ENCODE assay signal across 8 cellular contexts in genomic region chr2:88016086-88016947, GRCh38. TPM values are rescaled to one million over a fixed set of nuclear protein-coding genes. Genes with fewer than 3 reads are reported as not detected.
A peak's percentile ranks its signal among the peaks of the same experiment; 100 is the strongest.
DNase-seq lines count a peak whose midpoint lies in the region; ATAC-seq and TF ChIP-seq lines count a peak whose summit lies in the region.

TSS of gene RNU2-63P (minus strand) at chr2:88016547.

- H3K9ac ChIP-seq in duodenal mucosa (ENCODE audit: low read depth in 1 of 2, low read length in 2 of 2) = peak within 1 kb of the TSS; percentile 88 to 94

- ATAC-seq in GM18907 (IDR thresholded peaks at IDR 0.05; ENCODE audit: unreplicated experiment) (peak; percentile 87), HG03175 (IDR thresholded peaks at IDR 0.05; ENCODE audit: unreplicated experiment) (peak; percentile 83)

- TF ChIP-seq CTCF in lower leg skin (IDR thresholded peaks at IDR 0.05) = no peak

- H3K36me3 ChIP-seq in duodenal mucosa (ENCODE audit: control insufficient read depth in 1 of 2, insufficient read depth in 2 of 2, low read length in 2 of 2) = no peaks in the 10 kb centered on the region

- H3K4me1 ChIP-seq in duodenal mucosa (ENCODE audit: control insufficient read depth in 1 of 2, insufficient read depth in 2 of 2, low read length in 2 of 2) = peaks cover 6 to 8% of the 10 kb centered on the region in 2 donors

- no peaks in the 10 kb centered on the region for H3K9me3 ChIP-seq in duodenal mucosa (ENCODE audit: control insufficient read depth in 1 of 2, low read length in 2 of 2)

- H3K27ac ChIP-seq in duodenal mucosa (ENCODE audit: low read depth, low read length) = peak within 1 kb of the TSS; percentile 67

- intact Hi-C loops in lower leg skin (cut with DNase I; ENCODE audit: low total_unique reads) = no loop called here

- DNase-seq in ACHN (peak; percentile 97), NCI-H446 treated with DMSO at 0.1 percent for 48 hours (lab: John Stamatoyannopoulos, UW) (peak; percentile 87), lower leg skin (ENCODE audit: low spot score in 2 of 2) (peak in 1 of 2 donors; percentile 94)
- peak; percentile 74 to 77 for DNase-seq in activated CD4-positive, alpha-beta T cell treated with anti-CD3 and anti-CD28 coated beads, Interleukin-2, amount 50 U/mL, for 24 hours (ENCODE audit: low read depth in 1 of 2, low spot score in 1 of 2)
- DNase-seq in stimulated activated CD4-positive, alpha-beta T cell treated with anti-CD3 and anti-CD28 coated beads, Interleukin-4, amount 100 ng/mL, for 4 hours = peak; percentile 68 to 73

- H3K4me3 ChIP-seq in duodenal mucosa (ENCODE audit: low read depth in 1 of 2, low read length in 2 of 2) = peak within 1 kb of the TSS; percentile 85 to 86
- peak within 1 kb of the TSS; percentile 40 for H3K4me3 ChIP-seq in lower leg skin (ENCODE audit: low read depth, poor library complexity, severe bottlenecking)

- no peaks in the 10 kb centered on the region for H3K27me3 ChIP-seq in duodenal mucosa (ENCODE audit: control insufficient read depth in 1 of 2, insufficient read depth in 2 of 2, low read length in 2 of 2)

- no peak for TF ChIP-seq POLR2A in lower leg skin (IDR thresholded peaks at IDR 0.05)

- WGBS in lower leg skin, 2 donors = 10% methylated on average over 32 to 33 of the region's 33 CpGs

- in situ Hi-C loops in ACHN (cut with HindIII; ENCODE audit: low pct_ligation_motif_present, low pct_unique_long_range_greater_than_20kb, low sequenced_read_pairs) = no loop called here

RNA-seq across cellular contexts. Expression of gene RNU2-63P, which starts in this region (rescaled TPM):
- not detected for total RNA-seq in lower leg skin
